ENCODE assay signal across 10 cellular contexts in genomic region chr2:196200557-196200956, GRCh38. TPM values are rescaled to one million over a fixed set of nuclear protein-coding genes. Genes with fewer than 3 reads are reported as not detected.
DNase-seq lines count a peak whose midpoint lies in the region; ATAC-seq and TF ChIP-seq lines count a peak whose summit lies in the region.
"Had no signal": no experiment of that assay in that cellular context is flagged by ENCODE, and none has a peak within 500 bp of the region (broad histone marks: within the 10 kb centered on the region; RNA-seq: fewer than 3 reads in every experiment).

No MANE protein-coding gene starts in this region.

- H3K4me1 Mint-ChIP-seq in activated CD4-positive, alpha-beta T cell treated with anti-CD3 and anti-CD28 coated beads, Interleukin-2, amount 10 ng/mL, durations not matched to agents 24 days and 14 days, result peaks cover 35% of the 10 kb centered on the region
- peaks cover 0 to 10% of the 10 kb centered on the region in 2 donors for H3K4me1 Mint-ChIP-seq in natural killer cell

- H3K36me3 Mint-ChIP-seq in activated CD4-positive, alpha-beta T cell treated with anti-CD3 and anti-CD28 coated beads, Interleukin-2, amount 10 ng/mL, durations not matched to agents 24 days and 14 days (ENCODE audit: low read depth), result peaks cover 3% of the 10 kb centered on the region
- no peaks in the 10 kb centered on the region for H3K36me3 Mint-ChIP-seq in natural killer cell

- peaks cover 11% of the 10 kb centered on the region for H3K9me3 Mint-ChIP-seq in activated CD4-positive, alpha-beta T cell treated with anti-CD3 and anti-CD28 coated beads, Interleukin-2, amount 10 ng/mL, durations not matched to agents 24 days and 14 days
- no peaks in the 10 kb centered on the region for H3K9me3 Mint-ChIP-seq in natural killer cell

- TF ChIP-seq CTCF in natural killer cell (IDR thresholded peaks at IDR 0.05), result no peak

- DNase-seq in activated CD4-positive, alpha-beta T cell treated with anti-CD3 and anti-CD28 coated beads, Interleukin-2, amount 10 ng/mL, durations not matched to agents 24 days and 14 days, result peak; percentile 85
- DNase-seq in activated CD4-positive, alpha-beta T cell treated with anti-CD3 and anti-CD28 coated beads, Interleukin-2, amount 50 U/mL, for 1 hour, result no peak
- DNase-seq in natural killer cell, result no peak
- DNase-seq in nucleus accumbens (lab: John Stamatoyannopoulos, UW), result no peak
- no peak for DNase-seq in NCI-H1417 treated with DMSO at 0.1 percent for 48 hours (lab: John Stamatoyannopoulos, UW)
- DNase-seq in cerebellum (ENCODE audit: low spot score), result no peak
- DNase-seq: psoas muscle had no signal

- intact Hi-C loops in activated CD4-positive, alpha-beta T cell treated with anti-CD3 and anti-CD28 coated beads, Interleukin-2, amount 10 ng/mL, durations not matched to agents 24 days and 14 days (cut with micrococcal nuclease), result loop anchor here (1.0 to 2.0 kb wide), 6 partner anchors 11 to 88 kb away; no protein-coding TSS in a partner anchor
- intact Hi-C loops in natural killer cell (cut with micrococcal nuclease), result no loop called here

- peak; percentile 98 for ATAC-seq in GM21786 (IDR thresholded peaks at IDR 0.05; ENCODE audit: unreplicated experiment)
- ATAC-seq in HG03565 (IDR thresholded peaks at IDR 0.05; ENCODE audit: unreplicated experiment), result peak; percentile 99
- ATAC-seq in natural killer cell, result peak in 2 of 3 donors; percentile 47 to 72
- ATAC-seq: HCT116, psoas muscle had no signal

- peak overlapping the region; percentile 55 for H3K4me3 Mint-ChIP-seq in activated CD4-positive, alpha-beta T cell treated with anti-CD3 and anti-CD28 coated beads, Interleukin-2, amount 10 ng/mL, durations not matched to agents 24 days and 14 days
- H3K4me3 Mint-ChIP-seq in natural killer cell, result no peak overlapping the region

- peak overlapping the region; percentile 90 for H3K27ac Mint-ChIP-seq in activated CD4-positive, alpha-beta T cell treated with anti-CD3 and anti-CD28 coated beads, Interleukin-2, amount 10 ng/mL, durations not matched to agents 24 days and 14 days
- no peak overlapping the region for H3K27ac Mint-ChIP-seq in natural killer cell

- H3K27me3 Mint-ChIP-seq in activated CD4-positive, alpha-beta T cell treated with anti-CD3 and anti-CD28 coated beads, Interleukin-2, amount 10 ng/mL, durations not matched to agents 24 days and 14 days, result no peaks in the 10 kb centered on the region
- no peaks in the 10 kb centered on the region for H3K27me3 Mint-ChIP-seq in natural killer cell (ENCODE audit: low read depth in 2 of 2)

RNA-seq across cellular contexts. Expression of gene STK17B, which starts 29.2 kb away (rescaled TPM):
- total RNA-seq in activated CD4-positive, alpha-beta T cell treated with anti-CD3 and anti-CD28 coated beads, Interleukin-2, amount 10 ng/mL, durations not matched to agents 24 days and 14 days, result 129 and 131 TPM in 2 replicates
- total RNA-seq in natural killer cell, result 100 to 1,000 TPM; 295 to 390 (median 380) TPM
- total RNA-seq in cerebellum, result 13.6 TPM
